8 cellular contexts compared by ENCODE assay signal in the genomic region with DNA sequence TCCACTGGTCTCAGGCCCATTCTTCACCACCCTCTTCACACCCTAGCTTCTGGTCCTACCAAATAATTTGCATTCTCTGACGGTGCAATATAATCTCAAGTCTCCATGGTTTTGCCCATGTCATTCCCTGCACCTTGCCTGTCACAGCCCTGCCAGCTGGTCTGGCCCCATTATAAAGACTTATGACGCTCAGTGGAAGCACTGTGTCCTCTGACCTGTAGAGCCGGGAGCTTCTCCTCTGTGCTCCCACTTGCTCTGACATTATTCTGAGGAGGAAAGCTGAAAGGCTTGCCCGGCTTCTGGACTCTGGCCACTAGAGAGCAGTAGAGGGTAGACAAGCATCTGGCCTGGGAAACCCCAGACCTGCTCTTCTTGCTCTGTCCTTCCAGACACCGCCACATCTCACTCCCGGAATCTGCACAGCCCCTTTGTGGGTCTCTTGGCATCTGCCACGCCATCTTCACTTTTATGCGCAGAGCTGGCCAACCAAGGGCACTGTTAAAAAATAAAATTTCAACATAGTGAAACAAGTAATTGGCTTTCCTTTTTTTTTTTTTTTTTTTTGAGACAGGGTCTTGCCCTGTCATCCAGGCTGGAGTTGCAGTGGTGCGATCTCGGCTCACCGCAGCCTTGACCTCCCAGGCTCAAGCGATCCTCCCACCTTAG. TPM values are rescaled to one million over a fixed set of nuclear protein-coding genes. Genes with fewer than 3 reads are reported as not detected.
DNase-seq lines count a peak whose midpoint lies in the region; ATAC-seq and TF ChIP-seq lines count a peak whose summit lies in the region.

No MANE protein-coding gene starts in this region.

- H2BK5ac ChIP-seq in trophoblast cell (ENCODE audit: low read depth, low read length, poor library complexity) = no peak overlapping the region

- peaks cover 9% of the 10 kb centered on the region for H3K27me3 Mint-ChIP-seq in activated naive CD4-positive, alpha-beta T cell treated with anti-CD3 and anti-CD28 coated beads for 36 hours (ENCODE audit: low read depth)

- peak; percentile 97 for TF ChIP-seq CTCF in GM12873 (IDR thresholded peaks at IDR 0.05; ENCODE audit: insufficient read depth, low read depth, low read length, missing control alignments)
- TF ChIP-seq CTCF in upper lobe of right lung (IDR thresholded peaks at IDR 0.05) = peak; percentile 92

- H3K4me2 ChIP-seq in trophoblast cell (ENCODE audit: low read length) = no peak overlapping the region

- WGBS in trophoblast cell (ENCODE audit: extremely low coverage, insufficient coverage, insufficient read length) = no CpG with 5 or more reads among the region's 12 CpGs

- H2AFZ ChIP-seq in trophoblast cell (ENCODE audit: insufficient read depth, low read length, poor library complexity) = no peak overlapping the region

- H3K18ac ChIP-seq in trophoblast cell (ENCODE audit: low read length) = no peak overlapping the region

- no peak overlapping the region for H4K91ac ChIP-seq in trophoblast cell (ENCODE audit: low read depth, low read length)

- no peak overlapping the region for H3K27ac Mint-ChIP-seq in activated naive CD4-positive, alpha-beta T cell treated with anti-CD3 and anti-CD28 coated beads for 36 hours

- H2BK12ac ChIP-seq in trophoblast cell (ENCODE audit: low read length) = peak overlapping the region; percentile 70

- H3K36me3 Mint-ChIP-seq in activated naive CD4-positive, alpha-beta T cell treated with anti-CD3 and anti-CD28 coated beads for 36 hours (ENCODE audit: low read depth) = no peaks in the 10 kb centered on the region

- H3K9me3 Mint-ChIP-seq in activated naive CD4-positive, alpha-beta T cell treated with anti-CD3 and anti-CD28 coated beads for 36 hours = no peaks in the 10 kb centered on the region

- H3K9me3 ChIP-seq in SK-N-MC (ENCODE audit: low read depth, low read length) = no peaks in the 10 kb centered on the region
- peaks cover 4% of the 10 kb centered on the region for H3K9me3 ChIP-seq in trophoblast cell (ENCODE audit: insufficient read depth, low read depth, low read length)
- H3K9me3 ChIP-seq in upper lobe of right lung = no peaks in the 10 kb centered on the region

- peaks cover 0 to 1% of the 10 kb centered on the region in 2 experiments for H3K4me1 ChIP-seq in trophoblast cell (ENCODE audit: control insufficient read depth in 1 of 2, insufficient read depth in 2 of 2, low read length in 2 of 2)
- H3K4me1 ChIP-seq in upper lobe of right lung = no peaks in the 10 kb centered on the region

- H4K8ac ChIP-seq in trophoblast cell (ENCODE audit: low read depth, low read length) = no peak overlapping the region

- no peak overlapping the region for H2AK5ac ChIP-seq in trophoblast cell (ENCODE audit: low read length)

- peaks cover 4% of the 10 kb centered on the region for H3K79me1 ChIP-seq in trophoblast cell (ENCODE audit: low read length)

- H3K27ac ChIP-seq in SK-N-MC = no peak overlapping the region
- no peak overlapping the region for H3K27ac ChIP-seq in trophoblast cell (ENCODE audit: low read depth, low read length)
- no peak overlapping the region for H3K27ac ChIP-seq in upper lobe of right lung

- no peak overlapping the region for H3K14ac ChIP-seq in trophoblast cell (ENCODE audit: low read length)

- H3K9ac ChIP-seq in SK-N-MC (ENCODE audit: insufficient read length) (no peak overlapping the region), trophoblast cell (ENCODE audit: low read length) (no peak overlapping the region)

- no peaks in the 10 kb centered on the region for H3K36me3 ChIP-seq in SK-N-MC (ENCODE audit: insufficient read depth, low read length)
- H3K36me3 ChIP-seq in trophoblast cell (ENCODE audit: control insufficient read depth in 1 of 2, insufficient read depth in 2 of 2, low read length in 2 of 2) = no peaks in the 10 kb centered on the region
- H3K36me3 ChIP-seq in upper lobe of right lung = no peaks in the 10 kb centered on the region

- no peak overlapping the region for H3K4ac ChIP-seq in trophoblast cell (ENCODE audit: low read depth, low read length)

- peak overlapping the region; percentile 35 for H2BK120ac ChIP-seq in trophoblast cell (ENCODE audit: insufficient read depth, low read length, poor library complexity)

- H4K12ac ChIP-seq in trophoblast cell (ENCODE audit: low read depth, low read length) = no peak overlapping the region

- DNase-seq in NCI-H1092 (lab: John Stamatoyannopoulos, UW) (peak; percentile 82), SK-N-MC (ENCODE audit: low read depth, low spot score) (peak; percentile 65), globus pallidus (ENCODE audit: low spot score) (peak; percentile 94), trophoblast cell (peak; percentile 90 to 97), upper lobe of right lung (peak; percentile 79)
- DNase-seq in activated naive CD4-positive, alpha-beta T cell treated with anti-CD3 and anti-CD28 coated beads for 36 hours = peak; percentile 91

- intact Hi-C loops in activated naive CD4-positive, alpha-beta T cell treated with anti-CD3 and anti-CD28 coated beads for 36 hours (cut with micrococcal nuclease) = loop anchor here (1.0 to 5.0 kb wide), 10 partner anchors 19 to 518 kb away; partner anchors contain the start of genes ATF3 and BATF3
- intact Hi-C loops in upper lobe of right lung (cut with DNase I) = loop anchor here (10.0 kb wide), 1 partner anchor 278 kb away; no protein-coding TSS in a partner anchor

- no peak overlapping the region for H3K23ac ChIP-seq in trophoblast cell (ENCODE audit: low read length)

- no peak overlapping the region for H3K4me3 Mint-ChIP-seq in activated naive CD4-positive, alpha-beta T cell treated with anti-CD3 and anti-CD28 coated beads for 36 hours

- H3K4me3 ChIP-seq in SK-N-MC (no peak overlapping the region), trophoblast cell (ENCODE audit: low read depth, low read length) (no peak overlapping the region), upper lobe of right lung (no peak overlapping the region)

- no peaks in the 10 kb centered on the region for H3K79me2 ChIP-seq in trophoblast cell (ENCODE audit: control insufficient read depth, insufficient read depth, low read length, poor library complexity)

- no peaks in the 10 kb centered on the region for H3K27me3 ChIP-seq in trophoblast cell (ENCODE audit: insufficient read depth, low read length)
- no peaks in the 10 kb centered on the region for H3K27me3 ChIP-seq in upper lobe of right lung

- H3K4me1 Mint-ChIP-seq in activated naive CD4-positive, alpha-beta T cell treated with anti-CD3 and anti-CD28 coated beads for 36 hours (ENCODE audit: low read depth) = peaks cover 18% of the 10 kb centered on the region

- CTCF ChIA-PET in activated naive CD4-positive, alpha-beta T cell treated with anti-CD3 and anti-CD28 coated beads for 36 hours (lab: Charles Lee) = interaction anchor here (0.6 to 5.9 kb wide), 53 partner anchors 8 to 796 kb away, joined by 3 to 72 read pairs (median 4); partner anchors contain the start of genes ATF3 and NENF

- ATAC-seq in HG02588 (IDR thresholded peaks at IDR 0.05; ENCODE audit: unreplicated experiment) = peak; percentile 90
- peak; percentile 98 for ATAC-seq in upper lobe of right lung

RNA-seq across cellular contexts. Expression of gene NENF, which starts 44.4 kb away (rescaled TPM):
- 10 to 100 TPM; 27.0 to 30.9 TPM for total RNA-seq in activated naive CD4-positive, alpha-beta T cell treated with anti-CD3 and anti-CD28 coated beads for 36 hours
- 18.4 and 19.1 TPM in 2 replicates for polyA plus RNA-seq in trophoblast cell (2013)
- total RNA-seq in upper lobe of right lung = 45.6 TPM
